Comparison of ENCODE assay signal across 8 cellular contexts in genomic region chr6:43951063-43951755, GRCh38.
A peak's percentile ranks its signal among the peaks of the same experiment; 100 is the strongest.
DNase-seq lines count a peak whose midpoint lies in the region; ATAC-seq, FAIRE-seq and TF ChIP-seq lines count a peak whose summit lies in the region.

No MANE protein-coding gene starts in this region.

- no peak for FAIRE-seq in keratinocyte (lab: Jason Lieb, UNC)

- H3K27ac ChIP-seq in keratinocyte (ENCODE audit: control insufficient read depth, insufficient read depth, low read length) (no peak overlapping the region), upper lobe of right lung (no peak overlapping the region)

- TF ChIP-seq CTCF in Loucy (conservative IDR thresholded peaks at IDR 0.05; ENCODE audit: low read length) (peak; percentile 75), astrocyte of the cerebellum (IDR thresholded peaks at IDR 0.05; ENCODE audit: low read depth, low read length, missing control alignments) (peak; percentile 30), keratinocyte (optimal IDR thresholded peaks at IDR 0.05 in 1 of 3, IDR thresholded peaks at IDR 0.05 in 1 of 3, conservative IDR thresholded peaks at IDR 0.05 in 1 of 3; ENCODE audit: extremely low read depth in 1 of 3, insufficient read depth in 2 of 3, low read length in 3 of 3) (peak in 2 of 3 experiments; percentile 11 to 33), upper lobe of right lung (IDR thresholded peaks at IDR 0.05) (peak; percentile 42)

- H3K4me3 ChIP-seq in Loucy (ENCODE audit: low read length, poor library complexity, severe bottlenecking) (no peak overlapping the region), astrocyte of the cerebellum (ENCODE audit: low read depth, low read length) (no peak overlapping the region), keratinocyte (ENCODE audit: control insufficient read depth in 2 of 3, extremely low read depth in 1 of 3, insufficient read depth in 2 of 3, low read depth in 1 of 3, low read length in 3 of 3) (no peak overlapping the region), upper lobe of right lung (no peak overlapping the region)

- no peaks in the 10 kb centered on the region for H3K9me3 ChIP-seq in Loucy (ENCODE audit: insufficient read depth, low read depth, low read length)
- no peaks in the 10 kb centered on the region for H3K9me3 ChIP-seq in keratinocyte (ENCODE audit: control insufficient read depth, low read depth, low read length)
- no peaks in the 10 kb centered on the region for H3K9me3 ChIP-seq in upper lobe of right lung

- dilution Hi-C loops in keratinocyte (cut with MboI; ENCODE audit: extremely low pct_ligation_motif_present, low sequenced_read_pairs) = no loop called here

- no peak overlapping the region for H3K9ac ChIP-seq in Loucy (ENCODE audit: low read depth, low read length, poor library complexity, severe bottlenecking)
- H3K9ac ChIP-seq in keratinocyte (ENCODE audit: control insufficient read depth, extremely low read depth, insufficient read depth, low read length) = no peak overlapping the region

- H3K4me1 ChIP-seq in Loucy (ENCODE audit: insufficient read depth, low read length, poor library complexity, severe bottlenecking) = peaks cover 6% of the 10 kb centered on the region
- H3K4me1 ChIP-seq in keratinocyte (ENCODE audit: control insufficient read depth, extremely low read depth, insufficient read depth, low read length) = no peaks in the 10 kb centered on the region
- H3K4me1 ChIP-seq in upper lobe of right lung = no peaks in the 10 kb centered on the region

- H3K4me2 ChIP-seq in Loucy (ENCODE audit: low read depth, low read length, poor library complexity, severe bottlenecking) (no peak overlapping the region), keratinocyte (ENCODE audit: control insufficient read depth, extremely low read depth, insufficient read depth, low read depth, low read length) (no peak overlapping the region)

- H4K20me1 ChIP-seq in Loucy (ENCODE audit: insufficient read depth, low read length, poor library complexity, severe bottlenecking) (no peaks in the 10 kb centered on the region), keratinocyte (ENCODE audit: control insufficient read depth, extremely low read depth, insufficient read depth, low read length) (no peaks in the 10 kb centered on the region)

- H3F3A ChIP-seq in Loucy (ENCODE audit: low read depth) = no peaks in the 10 kb centered on the region

- ATAC-seq in upper lobe of right lung = peak; percentile 90

- H3K9me2 ChIP-seq in Loucy (replicated peaks; ENCODE audit: low read depth, low read length) = no peaks in the 10 kb centered on the region

- H2AFZ ChIP-seq in Loucy (ENCODE audit: low read length) (no peak overlapping the region), keratinocyte (ENCODE audit: control insufficient read depth, low read length) (no peak overlapping the region)

- H3K9me1 ChIP-seq in keratinocyte (ENCODE audit: control insufficient read depth, extremely low read depth, insufficient read depth, low read length) = no peaks in the 10 kb centered on the region

- H3K36me3 ChIP-seq in Loucy (ENCODE audit: insufficient read depth, low read length) (no peaks in the 10 kb centered on the region), keratinocyte (ENCODE audit: control insufficient read depth in 2 of 2, extremely low read depth in 1 of 2, insufficient read depth in 2 of 2, low read length in 2 of 2) (no peaks in the 10 kb centered on the region), upper lobe of right lung (no peaks in the 10 kb centered on the region)

- H3K79me2 ChIP-seq in Loucy (ENCODE audit: insufficient read depth, low read length) = no peaks in the 10 kb centered on the region
- no peaks in the 10 kb centered on the region for H3K79me2 ChIP-seq in keratinocyte (ENCODE audit: control insufficient read depth, insufficient read depth, low read length)

- H3K27me3 ChIP-seq in Loucy (ENCODE audit: insufficient read depth, low read length, poor library complexity, severe bottlenecking) = no peaks in the 10 kb centered on the region
- no peaks in the 10 kb centered on the region for H3K27me3 ChIP-seq in keratinocyte (ENCODE audit: control insufficient read depth, extremely low read depth, insufficient read depth, low read length)
- H3K27me3 ChIP-seq in upper lobe of right lung = no peaks in the 10 kb centered on the region

- intact Hi-C loops in upper lobe of right lung (cut with DNase I) = no loop called here

- DNase-seq in Daoy (ENCODE audit: low read depth) = peak; percentile 74
- DNase-seq in astrocyte of the cerebellum (ENCODE audit: low read depth) = no peak
- no peak for DNase-seq in keratinocyte (ENCODE audit: low read depth, low spot score)
- peak; percentile 77 for DNase-seq in upper lobe of right lung
- DNase-seq in NCI-H187 treated with DMSO at 0.1 percent for 48 hours (lab: John Stamatoyannopoulos, UW) = no peak
- DNase-seq in stimulated activated CD4-positive, alpha-beta T cell treated with anti-CD3 and anti-CD28 coated beads, Interleukin-2, amount 100 ng/mL, for 48 hours = no peak
- DNase-seq in GOT3 (lab: John Stamatoyannopoulos, UW) = no peak

- in situ Hi-C loops in astrocyte of the cerebellum (cut with HindIII; ENCODE audit: low sequenced_read_pairs) = no loop called here

Comparison
In these comparisons a context has a peak if more than half of its experiments do, and no peak if none do; other contexts are left out.
1. DNase-seq: peak in Daoy (single experiment) and upper lobe of right lung (single experiment); none in astrocyte of the cerebellum (single experiment), keratinocyte (single experiment), NCI-H187 treated with DMSO at 0.1 percent for 48 hours (single experiment), stimulated activated CD4-positive, alpha-beta T cell treated with anti-CD3 and anti-CD28 coated beads, Interleukin-2, amount 100 ng/mL, for 48 hours (0 of 2) and GOT3 (single experiment).
2. CTCF ChIP-seq: peak in every context shown above with its lines; median percentile 75 in Loucy; 42 in upper lobe of right lung; 30 in astrocyte of the cerebellum; 22 in keratinocyte.